In the genomic region with DNA sequence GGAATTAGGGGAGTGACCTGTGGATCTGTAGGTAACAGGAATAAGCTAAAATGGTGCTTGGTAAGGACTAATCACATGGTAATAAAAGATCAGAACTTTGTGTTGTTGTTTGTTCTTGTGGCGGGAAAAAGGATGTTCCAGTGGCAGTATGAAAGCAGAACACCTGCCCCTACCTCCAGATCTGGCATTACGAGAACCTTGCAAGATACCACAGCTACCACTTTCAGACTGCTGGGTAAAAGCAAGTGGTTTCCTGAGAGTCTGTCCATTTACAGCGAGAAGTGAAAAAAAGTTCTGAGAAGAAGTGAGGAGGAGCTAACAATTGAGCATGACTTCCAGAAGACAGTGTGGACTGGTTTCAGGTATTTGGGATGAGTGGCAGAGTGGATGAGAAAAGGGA, we compare ENCODE assay signal across 11 cellular contexts.
DNase-seq lines count a peak whose midpoint lies in the region; ATAC-seq and TF ChIP-seq lines count a peak whose summit lies in the region.
"Had no signal": no experiment of that assay in that cellular context is flagged by ENCODE, and none has a peak within 500 bp of the region (broad histone marks: within the 10 kb centered on the region; RNA-seq: fewer than 3 reads in every experiment).

No MANE protein-coding gene starts in this region.

- H3K4me3 ChIP-seq in GM12865 (ENCODE audit: low read depth, low read length): no peak overlapping the region
- H3K4me3 ChIP-seq: upper lobe of left lung had no signal

- H3K36me3 Mint-ChIP-seq in WTC11: peaks cover 8% of the 10 kb centered on the region

- no peak overlapping the region for H3K27ac Mint-ChIP-seq in WTC11

- TF ChIP-seq CTCF in GM12865 (IDR thresholded peaks at IDR 0.05; ENCODE audit: insufficient read depth, low read depth, low read length, missing control alignments): no peak
- TF ChIP-seq CTCF in WTC11 (IDR thresholded peaks at IDR 0.05): no peak

- no peak overlapping the region for H3K4me3 Mint-ChIP-seq in WTC11

- peaks cover 3% of the 10 kb centered on the region; the same call in 1 of the 2 replicates for H3K27me3 Mint-ChIP-seq in WTC11 (ENCODE audit: low read depth)

- H3K9me3 Mint-ChIP-seq in WTC11: peaks cover 20% of the 10 kb centered on the region

- POLR2A ChIA-PET in WTC11 (lab: Charles Lee): no interaction called here

- H3K4me1 Mint-ChIP-seq in WTC11: peaks cover 10% of the 10 kb centered on the region

- ATAC-seq in GM19351 (IDR thresholded peaks at IDR 0.05; ENCODE audit: unreplicated experiment) (peak; percentile 77), HG02763 (IDR thresholded peaks at IDR 0.05; ENCODE audit: unreplicated experiment) (peak; percentile 99), HG03469 (IDR thresholded peaks at IDR 0.05; ENCODE audit: unreplicated experiment) (peak; percentile 89), WTC11 (no peak)

- CTCF ChIA-PET in WTC11 (lab: Charles Lee): no interaction called here

- DNase-seq in GM12865 (ENCODE audit: low read depth) (peak; percentile 63), WTC11 (ENCODE audit: low spot score) (no peak), NCI-H524 treated with DMSO at 0.1 percent for 48 hours (lab: John Stamatoyannopoulos, UW) (no peak), NCI-H146 (lab: John Stamatoyannopoulos, UW) (no peak), NCI-H82 (lab: John Stamatoyannopoulos, UW) (no peak)
- DNase-seq: HCEC 1CT, NCI-H510A, upper lobe of left lung had no signal

TF ChIP-seq in WTC11, 78 proteins besides CTCF, POLR2A, EP300 and RAD21:
- TF ChIP-seq ATF6 (CRISPR knock-in tag; IDR thresholded peaks at IDR 0.05) (no peak), FOXP4 (CRISPR knock-in tag; IDR thresholded peaks at IDR 0.05) (no peak), FOXP1 (CRISPR knock-in tag; IDR thresholded peaks at IDR 0.05; ENCODE audit: borderline replicate concordance) (no peak)
TF ChIP-seq in WTC11: peak in this region for 0.
